ENCODE assay signal across 21 cellular contexts in the genomic region with DNA sequence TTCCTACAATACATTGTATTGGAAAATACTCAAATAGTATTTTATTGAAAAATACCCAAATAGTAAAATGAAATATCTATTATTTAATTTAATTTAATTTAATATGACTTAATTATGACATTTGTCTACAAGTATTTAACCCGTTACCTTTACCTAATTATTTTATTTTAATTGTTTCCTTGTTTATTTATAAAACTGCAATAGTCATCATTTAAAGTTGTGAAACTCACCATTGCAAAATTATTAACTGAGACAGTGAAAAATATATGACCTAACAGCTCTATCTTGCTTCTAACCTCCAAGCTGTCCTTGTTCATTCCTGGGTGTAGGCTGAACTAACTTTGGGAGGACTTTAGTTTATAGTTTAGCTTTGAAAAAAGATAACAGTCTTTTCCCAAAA.
"Had no signal": no experiment of that assay in that cellular context is flagged by ENCODE, and none has a peak within 500 bp of the region (broad histone marks: within the 10 kb centered on the region; RNA-seq: fewer than 3 reads in every experiment).

No MANE protein-coding gene starts in this region.

- FAIRE-seq: RCC 7860 had no signal

- H3K36me3 ChIP-seq: MG63, SJSA1 had no signal

- H3K4me1 ChIP-seq: SJSA1 had no signal

- H3K27me3 ChIP-seq: MG63, SJSA1 had no signal

- H3K4me3 ChIP-seq: MG63, SJSA1, SK-N-MC had no signal

- H3K27ac ChIP-seq: SJSA1, SK-N-MC had no signal

- DNase-seq: Karpas-422, KG1, MG63, NCI-H1092, NCI-H1105 treated with DMSO at 0.1 percent for 48 hours, NCI-H1417 treated with DMSO at 0.1 percent for 48 hours, NCI-H146, NCI-H1694 treated with DMSO at 0.1 percent for 48 hours, NCI-H1930, NCI-H2081, NCI-H2107, NCI-H2227 treated with DMSO at 0.1 percent for 48 hours, NCI-H524, NCI-H526 treated with DMSO at 0.1 percent for 48 hours, NCI-H748 treated with DMSO at 0.1 percent for 48 hours, Right ventricle myocardium superior, RPMI8226, SIG-M5 had no signal

- H3K9me3 ChIP-seq: MG63, SJSA1 had no signal
